8 cellular contexts compared by ENCODE assay signal in the genomic region with DNA sequence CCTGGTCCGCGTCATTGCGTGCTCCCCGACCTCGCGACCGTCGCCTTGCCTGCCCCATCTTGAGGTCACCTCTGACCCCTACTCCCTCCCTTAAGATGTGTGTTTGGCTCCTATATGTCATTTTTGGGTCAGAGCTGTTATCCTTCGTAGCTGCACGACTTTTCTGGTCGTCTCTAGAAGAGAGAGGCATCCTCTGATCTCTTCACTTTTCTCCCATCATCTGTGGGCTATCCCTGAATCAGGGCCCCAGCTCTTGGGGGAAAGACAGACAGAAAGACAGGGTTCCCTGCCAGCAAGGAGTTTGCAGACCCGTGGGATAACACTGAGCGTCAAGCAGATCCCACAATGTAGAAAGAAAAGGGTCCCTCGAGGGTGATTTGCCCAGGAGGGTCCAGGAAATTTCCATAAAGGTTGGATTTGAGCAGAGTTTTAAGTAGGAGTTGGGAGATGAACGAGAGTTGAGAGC. TPM values are rescaled to one million over a fixed set of nuclear protein-coding genes. Genes with fewer than 3 reads are reported as not detected.
A peak's percentile ranks its signal among the peaks of the same experiment; 100 is the strongest.
DNase-seq lines count a peak whose midpoint lies in the region; TF ChIP-seq lines count a peak whose summit lies in the region.

No MANE protein-coding gene starts in this region.

- H3K27me3 Mint-ChIP-seq in activated CD4-positive, alpha-beta T cell treated with anti-CD3 and anti-CD28 coated beads, Interleukin-2, amount 10 ng/mL, durations not matched to agents 7 days and 5 days, result peaks cover 19% of the 10 kb centered on the region

- TF ChIP-seq POLR2A in adrenal gland (IDR thresholded peaks at IDR 0.05), result no peak
- TF ChIP-seq POLR2A in thyroid gland (IDR thresholded peaks at IDR 0.05), result no peak

- no peak for DNase-seq in activated CD4-positive, alpha-beta T cell treated with anti-CD3 and anti-CD28 coated beads, Interleukin-2, amount 10 ng/mL, durations not matched to agents 7 days and 5 days
- no peak for DNase-seq in activated CD4-positive, alpha-beta T cell treated with anti-CD3 and anti-CD28 coated beads, Interleukin-2, amount 50 U/mL, for 4 hours
- DNase-seq in adrenal gland (no peak), thyroid gland (no peak), NCI-H526 treated with DMSO at 0.1 percent for 48 hours (lab: John Stamatoyannopoulos, UW) (no peak), NOMO-1 treated with DMSO at 0.1 percent for 48 hours (lab: John Stamatoyannopoulos, UW; ENCODE audit: unreplicated experiment) (no peak), iPS-NIHi11 (ENCODE audit: low spot score) (no peak)

- H3K27ac Mint-ChIP-seq in activated CD4-positive, alpha-beta T cell treated with anti-CD3 and anti-CD28 coated beads, Interleukin-2, amount 10 ng/mL, durations not matched to agents 7 days and 5 days, result peak overlapping the region; percentile 98

- peaks cover 3% of the 10 kb centered on the region for H3K9me3 Mint-ChIP-seq in activated CD4-positive, alpha-beta T cell treated with anti-CD3 and anti-CD28 coated beads, Interleukin-2, amount 10 ng/mL, durations not matched to agents 7 days and 5 days

- H3K36me3 ChIP-seq in adrenal gland (replicated peaks in 1 of 2) (no peaks in the 10 kb centered on the region), liver (ENCODE audit: control insufficient read depth in 4 of 4, insufficient read depth in 3 of 4, low read depth in 1 of 4, low read length in 3 of 4) (no peaks in the 10 kb centered on the region), thyroid gland (no peaks in the 10 kb centered on the region)

- intact Hi-C loops in adrenal gland (cut with DNase I) (no loop called here), thyroid gland (cut with DNase I) (no loop called here)

- CTCF ChIA-PET in activated CD4-positive, alpha-beta T cell treated with anti-CD3 and anti-CD28 coated beads, Interleukin-2, amount 10 ng/mL, durations not matched to agents 7 days and 5 days (lab: Charles Lee), result interaction anchor here (1.2 to 1.3 kb wide), 2 partner anchors 23 to 357 kb away, joined by 3 to 4 read pairs; no protein-coding TSS in a partner anchor

- no peak for TF ChIP-seq RAD21 in liver (IDR thresholded peaks at IDR 0.05)

- H3K27ac ChIP-seq in adrenal gland (peak overlapping the region; percentile 43 to 98 (median 91)), liver (ENCODE audit: low read depth in 1 of 2, low read length in 2 of 2) (peak overlapping the region; percentile 58 to 75), thyroid gland (peak overlapping the region; percentile 66 to 84 (median 82))

- H3K4me1 ChIP-seq in adrenal gland (replicated peaks in 1 of 2) (peaks cover 23 to 43% of the 10 kb centered on the region in 2 donors), liver (ENCODE audit: control insufficient read depth in 4 of 4, insufficient read depth in 4 of 4, low read length in 3 of 4) (peaks cover 8 to 28% (median 21%) of the 10 kb centered on the region in 4 donors), thyroid gland (peaks cover 26 to 30% of the 10 kb centered on the region in 2 donors)

- POLR2A ChIA-PET in activated CD4-positive, alpha-beta T cell treated with anti-CD3 and anti-CD28 coated beads, Interleukin-2, amount 10 ng/mL, durations not matched to agents 7 days and 5 days (lab: Charles Lee), result no interaction called here

- H3K9me3 ChIP-seq in adrenal gland (replicated peaks in 1 of 3) (no peaks in the 10 kb centered on the region), liver (ENCODE audit: control insufficient read depth in 4 of 4, low read length in 3 of 4) (no peaks in the 10 kb centered on the region), thyroid gland (no peaks in the 10 kb centered on the region)

- 4 to 10% (median 8%) methylated on average over 12 to 15 of the region's 15 CpGs for WGBS in adrenal gland, 4 donors
- WGBS in liver, result 10% methylated on average over 15 of the region's 15 CpGs
- WGBS in thyroid gland, 2 donors, result 16% methylated on average over 13 to 15 of the region's 15 CpGs

- H3K4me3 ChIP-seq in adrenal gland, result peak overlapping the region; percentile 70 to 84 (median 77)
- H3K4me3 ChIP-seq in liver (ENCODE audit: low read depth in 1 of 3, low read length in 3 of 3), result peak overlapping the region; percentile 59 to 81 (median 76)
- peak overlapping the region; percentile 49 to 87 (median 84) for H3K4me3 ChIP-seq in thyroid gland (replicated peaks in 1 of 3)

- peak overlapping the region; percentile 88 for H3K4me3 Mint-ChIP-seq in activated CD4-positive, alpha-beta T cell treated with anti-CD3 and anti-CD28 coated beads, Interleukin-2, amount 10 ng/mL, durations not matched to agents 7 days and 5 days

- peak overlapping the region; percentile 70 to 74 for H3K9ac ChIP-seq in liver (ENCODE audit: low read depth in 1 of 2, low read length in 2 of 2)

- no peak for TF ChIP-seq CTCF in adrenal gland (IDR thresholded peaks at IDR 0.05)
- TF ChIP-seq CTCF in liver (IDR thresholded peaks at IDR 0.05; ENCODE audit: low read depth, low read length, missing input control), result no peak
- no peak for TF ChIP-seq CTCF in thyroid gland (IDR thresholded peaks at IDR 0.05)

- H3K27me3 ChIP-seq in adrenal gland (no peaks in the 10 kb centered on the region), liver (ENCODE audit: control insufficient read depth in 4 of 4, insufficient read depth in 4 of 4, low read length in 3 of 4) (no peaks in the 10 kb centered on the region), thyroid gland (no peaks in the 10 kb centered on the region)

- H3K36me3 Mint-ChIP-seq in activated CD4-positive, alpha-beta T cell treated with anti-CD3 and anti-CD28 coated beads, Interleukin-2, amount 10 ng/mL, durations not matched to agents 7 days and 5 days (ENCODE audit: low read depth), result peaks cover 22% of the 10 kb centered on the region

- H3K4me1 Mint-ChIP-seq in activated CD4-positive, alpha-beta T cell treated with anti-CD3 and anti-CD28 coated beads, Interleukin-2, amount 10 ng/mL, durations not matched to agents 7 days and 5 days, result peaks cover 40% of the 10 kb centered on the region

TF ChIP-seq in liver, 16 proteins besides CTCF, POLR2A, EP300 and RAD21:
- peak in 1 of 2 donors; percentile 23 for TF ChIP-seq GABPA (IDR thresholded peaks at IDR 0.05 in 1 of 2, conservative IDR thresholded peaks at IDR 0.05 in 1 of 2)
- TF ChIP-seq FOXA1 (IDR thresholded peaks at IDR 0.05), result no peak

RNA-seq across cellular contexts. Expression of gene FAM120B, which starts 0.6 kb away (rescaled TPM):
- total RNA-seq in activated CD4-positive, alpha-beta T cell treated with anti-CD3 and anti-CD28 coated beads, Interleukin-2, amount 10 ng/mL, durations not matched to agents 7 days and 5 days, result 10 to 100 TPM; 29.8 to 33.0 TPM
- total RNA-seq in adrenal gland (10 to 100 TPM; 18.6 to 34.9 (median 27.5) TPM), liver (10 to 100 TPM; 10.5 to 11.1 TPM), thyroid gland (10 to 100 TPM; 26.9 to 38.4 (median 27.7) TPM)
- polyA plus RNA-seq in adrenal gland (10 to 100 TPM; 12.4 to 42.0 (median 15.0) TPM), liver (1 to 10 TPM; 6.0 to 7.7 TPM)

RNA-seq across cellular contexts. Expression of gene DLL1, which starts 16.2 kb away (rescaled TPM):
- total RNA-seq in activated CD4-positive, alpha-beta T cell treated with anti-CD3 and anti-CD28 coated beads, Interleukin-2, amount 10 ng/mL, durations not matched to agents 7 days and 5 days, result under 1 TPM; 0.55 to 0.58 TPM
- 10 to 100 TPM in 2 of 8 donors, 1 to 10 TPM in 6; 3.8 to 13.3 (median 7.7) TPM for total RNA-seq in adrenal gland
- polyA plus RNA-seq in adrenal gland, result 1 to 10 TPM in 2 of 3 donors, under 1 TPM in 1; 0.75 to 9.4 (median 7.9) TPM
- total RNA-seq in liver, result 1 to 10 TPM; 1.8 to 2.3 TPM
- polyA plus RNA-seq in liver, result 1 to 10 TPM; 1.0 to 1.5 TPM
- total RNA-seq in thyroid gland, result 10 to 100 TPM in 3 of 4 donors, 1 to 10 TPM in 1; 6.6 to 14.9 (median 11.5) TPM
